8 cellular contexts compared by ENCODE assay signal in the genomic region with DNA sequence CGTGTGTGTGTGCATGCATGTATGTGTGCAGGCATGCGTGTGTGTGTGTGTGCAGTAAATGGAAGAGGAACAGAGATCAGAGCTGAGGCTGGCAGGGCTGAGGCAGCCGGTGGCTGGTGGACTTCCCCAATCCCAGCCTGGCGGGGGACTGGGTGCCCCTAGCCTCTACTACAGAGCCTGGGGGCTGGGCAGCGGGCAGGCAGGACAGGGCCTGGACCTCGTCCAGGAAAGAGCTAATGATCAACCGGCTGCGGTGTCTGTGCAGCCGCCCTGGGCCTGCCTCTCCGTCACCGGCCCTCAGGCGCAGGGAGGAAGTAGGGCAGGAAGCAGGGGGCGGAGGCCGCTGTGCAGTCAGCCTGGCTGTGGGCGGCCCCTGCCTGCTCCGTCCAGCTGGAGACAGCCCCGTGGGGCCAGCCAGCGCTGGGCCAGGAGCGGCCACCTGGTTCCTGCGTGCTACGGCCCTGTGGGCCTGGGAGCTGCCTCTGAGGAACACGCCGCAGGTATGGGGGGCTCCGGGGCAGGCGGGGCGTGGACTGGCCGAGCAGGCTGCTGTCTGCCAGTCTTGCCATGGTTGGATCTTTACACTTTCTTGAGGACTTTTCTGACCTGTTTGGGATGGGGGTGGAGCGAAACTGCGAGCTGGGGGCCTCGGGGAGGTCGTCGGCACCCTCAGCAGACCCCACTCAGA. TPM values are rescaled to one million over a fixed set of nuclear protein-coding genes. Genes with fewer than 3 reads are reported as not detected.
DNase-seq lines count a peak whose midpoint lies in the region; ATAC-seq, FAIRE-seq and TF ChIP-seq lines count a peak whose summit lies in the region.

TSS of gene SH3TC1 (plus strand) at position 385 of the 688 bp plus-strand sequence. CDS start 5,905 bp downstream, outside the sequence.

- H3K36me3 Mint-ChIP-seq in IgD-negative memory B cell = peaks cover 3% of the 10 kb centered on the region

- peak within 1 kb of the TSS; percentile 11; the same call in 1 of the 2 replicates for H3K4me3 ChIP-seq in K562
- H3K4me3 ChIP-seq in skeletal muscle satellite cell (ENCODE audit: low read length) = peak within 1 kb of the TSS; percentile 65

- no peaks in the 10 kb centered on the region for H3K27me3 Mint-ChIP-seq in IgD-negative memory B cell

- POLR2A ChIA-PET in K562 (lab: Yijun Ruan, JAX) = interaction anchor here (0.6 to 1.7 kb wide), 5 partner anchors 8 to 22 kb away, joined by 3 to 5 read pairs (median 3); no protein-coding TSS in a partner anchor

- H3K4me1 ChIP-seq in K562 (replicated peaks in 1 of 2; ENCODE audit: control insufficient read depth in 2 of 2, insufficient read depth in 2 of 2, low read length in 2 of 2) (peaks cover 16 to 21% of the 10 kb centered on the region in 2 experiments), skeletal muscle satellite cell (ENCODE audit: control insufficient read depth, insufficient read depth, low read length) (peaks cover 17% of the 10 kb centered on the region)

- 20% methylated on average over 26 of the region's 32 CpGs for WGBS in K562 (ENCODE audit: insufficient coverage, low coverage, missing lambda C conversion rate)

- TF ChIP-seq EP300 in K562 (IDR thresholded peaks at IDR 0.05; ENCODE audit: low read length) = no peak

- ATAC-seq in GM21526 (IDR thresholded peaks at IDR 0.05; ENCODE audit: low FRiP score, unreplicated experiment) (peak; percentile 74), K562 (peak; percentile 86)

- no peak for FAIRE-seq in K562 (lab: Jason Lieb, UNC)

- H3K4me2 ChIP-seq in K562 (ENCODE audit: insufficient read depth, low read length) = peak within 1 kb of the TSS; percentile 57
- H3K4me2 ChIP-seq in skeletal muscle satellite cell (ENCODE audit: low read length) = peak within 1 kb of the TSS; percentile 79

- TF ChIP-seq RAD21 in K562 (CRISPR knock-in tag; conservative IDR thresholded peaks at IDR 0.05 in 1 of 2, IDR thresholded peaks at IDR 0.05 in 1 of 2) = peak in 1 of 2 experiments; percentile 17; a peak in 1 of 4 replicates

- TF ChIP-seq CTCF in K562 (IDR thresholded peaks at IDR 0.05 in 2 of 3, conservative IDR thresholded peaks at IDR 0.05 in 1 of 3; ENCODE audit: insufficient read depth in 2 of 3, low read depth in 1 of 3, low read length in 3 of 3) = no peak

- H3K36me3 ChIP-seq in K562 (ENCODE audit: control insufficient read depth, insufficient read depth, low read length) (no peaks in the 10 kb centered on the region), skeletal muscle satellite cell (ENCODE audit: insufficient read depth, low read length) (no peaks in the 10 kb centered on the region)

- no peaks in the 10 kb centered on the region for H3K79me2 ChIP-seq in K562 (ENCODE audit: control insufficient read depth, insufficient read depth, low read length)

- TF ChIP-seq POLR2A in K562 (conservative IDR thresholded peaks at IDR 0.05) = no peak

- in situ Hi-C loops in K562 (cut with MboI) = no loop called here

- intact Hi-C loops in T-helper 2 cell treated with Interferon-gamma antibody and Interleukin-4, amounts not matched to agents 100 ng/mL and 5 ng/mL, for 36 hours (cut with micrococcal nuclease) = loop anchor here (1.0 kb wide), 1 partner anchor 41 kb away; the partner anchor contains the start of gene ABLIM2
- intact Hi-C loops in K562 (cut with micrococcal nuclease) = no loop called here

- no TSS peak for BruUV-seq in K562 (replicated peaks; lab: Mats Ljungman, UMichigan)

- H3K9me3 ChIP-seq in K562 (replicated peaks; ENCODE audit: control insufficient read depth, insufficient read depth, low read depth, low read length) (no peaks in the 10 kb centered on the region), skeletal muscle satellite cell (replicated peaks; ENCODE audit: low read length) (no peaks in the 10 kb centered on the region)

- CTCF ChIA-PET in K562 (lab: Yijun Ruan, JAX; ENCODE audit: low intra/inter-chr PET ratio) = no interaction called here

- H3K9me3 Mint-ChIP-seq in IgD-negative memory B cell = no peaks in the 10 kb centered on the region

- no peak within 1 kb of the TSS for H3K27ac ChIP-seq in K562 (ENCODE audit: extremely low read depth, low read depth, low read length)

- peaks cover 0 to 56% of the 10 kb centered on the region in 2 experiments; a peak in 2 of 5 replicates for H3K27me3 ChIP-seq in K562 (ENCODE audit: control insufficient read depth in 2 of 2, insufficient read depth in 2 of 2, low read length in 2 of 2)
- peaks cover 3% of the 10 kb centered on the region for H3K27me3 ChIP-seq in skeletal muscle satellite cell (ENCODE audit: control insufficient read depth, insufficient read depth, low read length)

- peaks cover 27 to 39% (median 32%) of the 10 kb centered on the region in 3 donors for H3K4me1 Mint-ChIP-seq in IgD-negative memory B cell

- H3K9ac ChIP-seq in K562 (ENCODE audit: insufficient read depth in 1 of 2, low read depth in 2 of 2, low read length in 2 of 2) = 0 out of 4 replicates have a peak within 1 kb of the TSS, but pooled peaks of 1 of the 2 experiments have one; percentile 45
- H3K9ac ChIP-seq in skeletal muscle satellite cell (ENCODE audit: low read depth, low read length) = peak within 1 kb of the TSS; percentile 74

- H4K20me1 ChIP-seq in K562 (replicated peaks; ENCODE audit: control insufficient read depth, insufficient read depth, low read length) = no peaks in the 10 kb centered on the region; the same call in 1 of the 2 replicates

- DNase-seq in Daoy (ENCODE audit: low read depth) = peak; percentile 94
- peak; percentile 58 to 70 (median 64) for DNase-seq in K562 (ENCODE audit: extremely low read depth in 1 of 4, low spot score in 3 of 4)
- peak; percentile 91 for DNase-seq in iPS-NIHi11 (ENCODE audit: low spot score)
- DNase-seq in NCI-H524 (lab: John Stamatoyannopoulos, UW) = no peak

- peak within 1 kb of the TSS; percentile 96 to 99 (median 97) for H3K27ac Mint-ChIP-seq in IgD-negative memory B cell

- H3K9me1 ChIP-seq in K562 (ENCODE audit: control insufficient read depth, insufficient read depth, low read length) = no peaks in the 10 kb centered on the region

- peak within 1 kb of the TSS; percentile 49; the same call in 1 of the 2 replicates for H2AFZ ChIP-seq in K562 (ENCODE audit: low read depth, low read length)

- peak within 1 kb of the TSS; percentile 91 to 99 (median 96) for H3K4me3 Mint-ChIP-seq in IgD-negative memory B cell

TF ChIP-seq in K562, 482 proteins besides CTCF, POLR2A, EP300 and RAD21 (continues in another document):
- TF ChIP-seq EHMT2 (IDR thresholded peaks at IDR 0.05) (no peak), FOXA3 (CRISPR knock-in tag; conservative IDR thresholded peaks at IDR 0.05 in 1 of 2, IDR thresholded peaks at IDR 0.05 in 1 of 2) (no peak), ELF2 (CRISPR knock-in tag; IDR thresholded peaks at IDR 0.05) (no peak), TEAD1 (CRISPR knock-in tag; IDR thresholded peaks at IDR 0.05) (0 out of 4 replicates have a peak, but pooled peaks of 1 of the 2 experiments have one; percentile 13), HSF4 (CRISPR knock-in tag; IDR thresholded peaks at IDR 0.05; ENCODE audit: borderline replicate concordance) (no peak), CCNT2 (IDR thresholded peaks at IDR 0.05; ENCODE audit: borderline replicate concordance, extremely low read depth, insufficient read length, low read depth, low read length) (peak; percentile 76), HCFC1 (IDR thresholded peaks at IDR 0.05; ENCODE audit: low read depth, low read length) (no peak), ZNF431 (CRISPR knock-in tag; IDR thresholded peaks at IDR 0.05) (peak; percentile 47; the same call in 1 of the 2 replicates), CREB1 (IDR thresholded peaks at IDR 0.05) (no peak), CREB1 (CRISPR knock-in tag; IDR thresholded peaks at IDR 0.05) (peak; percentile 31; the same call in 1 of the 2 replicates), NR4A1 (CRISPR knock-in tag; IDR thresholded peaks at IDR 0.05) (peak; percentile 70; the same call in 1 of the 2 replicates), NR4A1 (tag; IDR thresholded peaks at IDR 0.05) (peak; percentile 54; the same call in 1 of the 2 replicates), ZNF57 (CRISPR knock-in tag; IDR thresholded peaks at IDR 0.05) (no peak), U2AF1 (optimal IDR thresholded peaks at IDR 0.05; ENCODE audit: low read depth, low read length) (no peak), ZNF224 (CRISPR knock-in tag; IDR thresholded peaks at IDR 0.05) (no peak)

RNA-seq across cellular contexts. Expression of gene SH3TC1, which starts in this region (rescaled TPM):
- 10.1 and 19.9 TPM in 2 replicates for total RNA-seq in Daoy (2014; rRNA removed; shearing (Covaris generic))
- polyA plus RNA-seq in IgD-negative memory B cell = 39.8 TPM
- total RNA-seq in T-helper 2 cell treated with Interferon-gamma antibody and Interleukin-4, amounts not matched to agents 100 ng/mL and 5 ng/mL, for 36 hours = 14.8 and 17.1 TPM in 2 replicates
- 3.2 and 16.5 TPM in 2 replicates for total RNA-seq in K562 (2011; cell fraction: chromatin; rRNA removed; ENCODE audit: low replicate concordance)
- total RNA-seq in K562 (2011; cell fraction: nucleolus; rRNA removed) = 8.8 and 11.8 TPM in 2 replicates
- total RNA-seq in K562 (2011; cell fraction: nucleoplasm; rRNA removed) = 7.0 TPM in 2 replicates
- 1.5 and 1.7 TPM in 2 replicates for total RNA-seq in K562 (2014; rRNA removed)
- total RNA-seq in K562 (2014; rRNA removed; fragmentation: Illumina TruSeq; extraction: Trizol) = 0.32 and 0.55 TPM in 2 replicates
- total RNA-seq in K562 (2015; rRNA removed; fragmentation: Illumina TruSeq; extraction: Trizol) = 0.41 and 0.51 TPM in 2 replicates
- total RNA-seq in K562 (2021) = 1.1 and 2.1 TPM in 2 replicates
- polyA plus RNA-seq in K562 (2011; rRNA removed) = 0.38 and 0.46 TPM in 2 replicates
- polyA plus RNA-seq in K562 (2011; cell fraction: cytosol; rRNA removed) = 0.44 and 0.70 TPM in 2 replicates
- 2.6 and 3.4 TPM in 2 replicates for polyA plus RNA-seq in K562 (2011; cell fraction: nucleus; rRNA removed)
- 1.2 and 19.6 TPM in 2 replicates for polyA plus RNA-seq in K562 (2012)
- 0.46 and 0.87 TPM in 2 replicates for polyA plus RNA-seq in K562 (2014; fragmentation: Illumina TruSeq; extraction: Trizol)
- polyA plus RNA-seq in K562 (2014; fragmentation: Nextera tagmentation; extraction: Ambion mirVana) = under 1 TPM in 1 of 2 experiments, not detected in 1; 0.04 TPM
- 0.45 and 0.88 TPM in 2 replicates for polyA plus RNA-seq in K562 (2014; rRNA removed)
- polyA minus RNA-seq in K562 (2011; rRNA and poly(A)+ RNA removed) = 0.18 and 0.45 TPM in 2 replicates
- polyA minus RNA-seq in K562 (2011; cell fraction: cytosol; rRNA and poly(A)+ RNA removed) = 0.48 and 1.6 TPM in 2 replicates
- 3.6 and 4.7 TPM in 2 replicates for polyA minus RNA-seq in K562 (2011; cell fraction: nucleus; rRNA and poly(A)+ RNA removed)
- 11.7 and 17.5 TPM in 2 replicates for total RNA-seq in skeletal muscle satellite cell (2012; rRNA removed)

Comparison
In these comparisons a context has a peak if more than half of its experiments do, and no peak if none do; other contexts are left out.
1. DNase-seq: peak in Daoy (single experiment), K562 (4 of 4) and iPS-NIHi11 (single experiment); none in NCI-H524 (0 of 2).